8 cellular contexts compared by ENCODE assay signal in genomic region chr3:31533169-31533870, GRCh38. TPM values are rescaled to one million over a fixed set of nuclear protein-coding genes. Genes with fewer than 3 reads are reported as not detected.
DNase-seq lines count a peak whose midpoint lies in the region; ATAC-seq and TF ChIP-seq lines count a peak whose summit lies in the region.

No MANE protein-coding gene starts in this region.

- H3K9ac ChIP-seq in NT2/D1 (ENCODE audit: insufficient read length, low read depth) = peak overlapping the region; percentile 97

- no peaks in the 10 kb centered on the region for H3K4me1 ChIP-seq in NT2/D1 (ENCODE audit: insufficient read depth, insufficient read length)
- H3K4me1 ChIP-seq in foreskin keratinocyte = peaks cover 29% of the 10 kb centered on the region
- H3K4me1 ChIP-seq in neutrophil (ENCODE audit: control insufficient read depth in 1 of 2, insufficient read depth in 1 of 2, low read depth in 1 of 2, low read length in 1 of 2) = peaks cover 51 to 52% of the 10 kb centered on the region in 2 experiments
- peaks cover 9% of the 10 kb centered on the region for H3K4me1 ChIP-seq in thymus (ENCODE audit: control insufficient read depth, insufficient read depth, low read length)

- peaks cover 4% of the 10 kb centered on the region for H3K36me3 ChIP-seq in NT2/D1 (ENCODE audit: insufficient read depth, insufficient read length, low read length)
- H3K36me3 ChIP-seq in neutrophil = no peaks in the 10 kb centered on the region
- no peaks in the 10 kb centered on the region for H3K36me3 ChIP-seq in thymus (ENCODE audit: control insufficient read depth, insufficient read depth)

- ATAC-seq in HG02623 (IDR thresholded peaks at IDR 0.05; ENCODE audit: unreplicated experiment) (peak; percentile 0), foreskin keratinocyte (peak; percentile 4)

- DNase-seq in GM13976 (ENCODE audit: low spot score) (peak; percentile 44), NT2/D1 (ENCODE audit: low read depth, low spot score) (no peak), foreskin keratinocyte (no peak), NCI-H2196 (lab: John Stamatoyannopoulos, UW; ENCODE audit: unreplicated experiment) (no peak)
- peak; percentile 41 for DNase-seq in activated T-helper 9 cell treated with anti-CD3 and anti-CD28 coated beads, Interleukin-2, amount 50 U/mL, for 16 hours (ENCODE audit: low read depth)

- H3K9me3 ChIP-seq in NT2/D1 (ENCODE audit: insufficient read depth, low read length) (no peaks in the 10 kb centered on the region), neutrophil (no peaks in the 10 kb centered on the region), thymus (ENCODE audit: control insufficient read depth) (no peaks in the 10 kb centered on the region)

- TF ChIP-seq CTCF in GM13976 (IDR thresholded peaks at IDR 0.05; ENCODE audit: borderline replicate concordance, control extremely low read depth, extremely low read depth, insufficient read depth, missing control alignments) (no peak), foreskin keratinocyte (conservative IDR thresholded peaks at IDR 0.05) (peak; percentile 25), neutrophil (IDR thresholded peaks at IDR 0.05) (no peak)

- H3K4me3 ChIP-seq in NT2/D1 (ENCODE audit: insufficient read length, low read depth) = peak overlapping the region; percentile 81
- peak overlapping the region; percentile 95 to 96 for H3K4me3 ChIP-seq in neutrophil (ENCODE audit: low read depth in 1 of 2, low read length in 1 of 2)
- H3K4me3 ChIP-seq in thymus (ENCODE audit: low read length) = peak overlapping the region; percentile 79

- in situ Hi-C loops in GM13976 (cut with MboI; ENCODE audit: low sequenced_read_pairs, unreplicated experiment) = no loop called here

- under 1% methylated on average over 79 of the region's 79 CpGs for WGBS in thymus

- H3K27me3 ChIP-seq in NT2/D1 (ENCODE audit: insufficient read depth, insufficient read length) (no peaks in the 10 kb centered on the region), foreskin keratinocyte (no peaks in the 10 kb centered on the region), neutrophil (no peaks in the 10 kb centered on the region), thymus (ENCODE audit: control insufficient read depth, insufficient read depth) (no peaks in the 10 kb centered on the region)

- H3K27ac ChIP-seq in foreskin keratinocyte (peak overlapping the region; percentile 80), neutrophil (peak overlapping the region; percentile 93), thymus (ENCODE audit: low read depth) (peak overlapping the region; percentile 98)

RNA-seq across cellular contexts. Expression of gene STT3B, which starts 0.6 kb away (rescaled TPM):
- total RNA-seq in foreskin keratinocyte = 120 and 128 TPM in 2 replicates
- 36.0 and 42.4 TPM in 2 replicates for polyA plus RNA-seq in foreskin keratinocyte
- 84.8 TPM for polyA plus RNA-seq in thymus

Comparison
In these comparisons a context has a peak if more than half of its experiments do, and no peak if none do; other contexts are left out.
1. DNase-seq: peak in GM13976 (single experiment) and activated T-helper 9 cell treated with anti-CD3 and anti-CD28 coated beads, Interleukin-2, amount 50 U/mL, for 16 hours (single experiment); none in NT2/D1 (single experiment), foreskin keratinocyte (0 of 2) and NCI-H2196 (single experiment).
2. Peak in every context shown above with its lines, with median percentiles within 50 percentile points of each other: H3K4me3 ChIP-seq and H3K27ac ChIP-seq.